Comparison of ENCODE assay signal across 22 cellular contexts in genomic region chr3:186054481-186055399, GRCh38. TPM values are rescaled to one million over a fixed set of nuclear protein-coding genes. Genes with fewer than 3 reads are reported as not detected.
DNase-seq lines count a peak whose midpoint lies in the region; ATAC-seq and TF ChIP-seq lines count a peak whose summit lies in the region.
"Had no signal": no experiment of that assay in that cellular context is flagged by ENCODE, and none has a peak within 500 bp of the region (broad histone marks: within the 10 kb centered on the region; RNA-seq: fewer than 3 reads in every experiment).

No MANE protein-coding gene starts in this region.

- H3K9me3 ChIP-seq in upper lobe of left lung = no peaks in the 10 kb centered on the region
- H3K9me3 ChIP-seq: gastroesophageal sphincter, left ventricle myocardium inferior, neutrophil had no signal

- no peaks in the 10 kb centered on the region for H3K27me3 ChIP-seq in upper lobe of left lung
- H3K27me3 ChIP-seq: gastroesophageal sphincter, neutrophil had no signal

- no peak for TF ChIP-seq EP300 in upper lobe of left lung (IDR thresholded peaks at IDR 0.05)

- TF ChIP-seq CTCF in GM12865 (IDR thresholded peaks at IDR 0.05; ENCODE audit: insufficient read depth, low read depth, low read length, missing control alignments) (no peak), upper lobe of left lung (IDR thresholded peaks at IDR 0.05) (no peak)

- H3K4me1 ChIP-seq in upper lobe of left lung = no peaks in the 10 kb centered on the region
- H3K4me1 ChIP-seq: gastroesophageal sphincter, left ventricle myocardium inferior had no signal

- ATAC-seq in upper lobe of left lung (ENCODE audit: low FRiP score in 2 of 2) = no peak
- ATAC-seq: activated CD8-positive, alpha-beta T cell treated with anti-CD3 and anti-CD28 coated beads for 36 hours; CD8-positive, alpha-beta T cell; gastroesophageal sphincter; HepG2; stimulated activated memory B cell treated with anti-CD40 and anti-IgM and Interleukin-4, amounts not matched to agents 10 μg/mL and 1 μg/mL and 100 μg/mL, for 72 hours had no signal

- TF ChIP-seq POLR2A in upper lobe of left lung (IDR thresholded peaks at IDR 0.05) = no peak

- no peak overlapping the region for H3K4me3 ChIP-seq in GM12865 (ENCODE audit: low read depth, low read length)
- H3K4me3 ChIP-seq in upper lobe of left lung = no peak overlapping the region
- H3K4me3 ChIP-seq: gastroesophageal sphincter, left ventricle myocardium inferior had no signal

- H3K27ac ChIP-seq in caudate nucleus (ENCODE audit: low read depth, low read length) (peak overlapping the region; percentile 47), upper lobe of left lung (no peak overlapping the region)
- H3K27ac ChIP-seq: gastroesophageal sphincter, left ventricle myocardium inferior, neutrophil, WERI-Rb-1 had no signal

- 89 to 91% methylated on average over 15 of the region's 15 CpGs for WGBS in upper lobe of left lung, 2 donors

- peaks cover 0 to 47% (median 23%) of the 10 kb centered on the region in 4 donors for H3K36me3 ChIP-seq in upper lobe of left lung
- H3K36me3 ChIP-seq: neutrophil, WERI-Rb-1 had no signal

- DNase-seq in GM12865 (ENCODE audit: low read depth) (peak; percentile 25), NCI-H2227 (lab: John Stamatoyannopoulos, UW; ENCODE audit: unreplicated experiment) (peak; percentile 26), caudate nucleus (lab: John Stamatoyannopoulos, UW) (peak in 5 of 61 donors; percentile 27 to 50 (median 35)), retina (peak; percentile 29), germinal center (ENCODE audit: low spot score) (no peak), upper lobe of left lung (no peak), T-helper 9 cell (no peak), glomerular visceral epithelial cell (ENCODE audit: extremely low spot score) (no peak)
- DNase-seq: activated CD8-positive, alpha-beta T cell treated with anti-CD3 and anti-CD28 coated beads for 36 hours; activated T-cell treated with anti-CD3 and anti-CD28 coated beads, Interleukin-2, amount 50 U/mL, for 24 hours; CD8-positive, alpha-beta T cell; DMS79 treated with DMSO at 0.1 percent for 48 hours; left ventricle myocardium inferior; NCI-H2081 treated with DMSO at 0.1 percent for 48 hours; stimulated activated CD4-positive, alpha-beta T cell treated with anti-CD3 and anti-CD28 coated beads, Interleukin-15, amount 100 ng/mL, for 24 hours; T-helper 1 cell; trophoblast cell; WERI-Rb-1 had no signal

RNA-seq across cellular contexts. Expression of gene ETV5, which starts 54.1 kb away (rescaled TPM):
- 10 to 100 TPM; 15.7 to 95.8 (median 41.4) TPM for total RNA-seq in upper lobe of left lung

Comparison
In these comparisons a context has a peak if more than half of its experiments do, and no peak if none do; other contexts are left out.
1. DNase-seq: peak in GM12865 (single experiment), NCI-H2227 (single experiment) and retina (single experiment); none in germinal center (single experiment), upper lobe of left lung (0 of 2), T-helper 9 cell (single experiment) and glomerular visceral epithelial cell (single experiment).